ENCODE assay signal across 17 cellular contexts in the genomic region with DNA sequence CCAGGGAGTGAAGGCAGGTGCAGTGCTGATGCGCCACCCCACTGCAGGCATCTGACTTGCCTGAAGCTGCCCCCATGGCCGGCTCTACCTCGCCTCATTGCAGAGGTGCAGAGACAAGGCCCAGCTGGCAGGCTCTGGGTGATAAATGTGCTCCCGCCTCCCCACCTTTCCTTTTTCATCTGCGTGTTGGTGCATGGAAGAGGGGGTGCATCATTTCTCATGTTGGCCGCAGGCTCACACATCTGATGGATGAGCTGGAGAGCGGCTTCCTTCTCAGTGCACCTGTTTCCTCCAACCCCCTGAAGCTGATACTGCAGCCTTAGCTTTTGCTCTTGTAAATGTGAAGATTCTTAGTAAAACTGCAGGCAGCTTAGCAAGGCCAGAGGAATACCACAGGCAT.
DNase-seq lines count a peak whose midpoint lies in the region; ATAC-seq, FAIRE-seq and TF ChIP-seq lines count a peak whose summit lies in the region.
"Had no signal": no experiment of that assay in that cellular context is flagged by ENCODE, and none has a peak within 500 bp of the region (broad histone marks: within the 10 kb centered on the region; RNA-seq: fewer than 3 reads in every experiment).

No MANE protein-coding gene starts in this region.

- H4K8ac ChIP-seq in H1 (ENCODE audit: extremely low read depth, insufficient read depth, low read length): no peak overlapping the region

- TF ChIP-seq POLR2A in H1 (IDR thresholded peaks at IDR 0.05; ENCODE audit: control extremely low read depth in 1 of 2, low read depth in 2 of 2, low read length in 2 of 2): no peak

- no peak for TF ChIP-seq RAD21 in H1 (IDR thresholded peaks at IDR 0.05 in 1 of 2, conservative IDR thresholded peaks at IDR 0.05 in 1 of 2; ENCODE audit: low read depth in 2 of 2, low read length in 2 of 2)

- intact Hi-C loops in posterior cingulate gyrus (cut with DNase I): no loop called here
- intact Hi-C loops in Right ventricle myocardium inferior (cut with DNase I): no loop called here

- no peak for TF ChIP-seq EP300 in H1 (IDR thresholded peaks at IDR 0.05; ENCODE audit: borderline replicate concordance in 1 of 2, low read depth in 2 of 2, low read length in 2 of 2)

- H3K4me2 ChIP-seq in DND-41 (ENCODE audit: insufficient read depth, low read length) (peak overlapping the region; percentile 35), H1 (ENCODE audit: insufficient read depth in 1 of 2, low read depth in 2 of 2, low read length in 2 of 2) (no peak overlapping the region)

- TF ChIP-seq CTCF in DND-41 (IDR thresholded peaks at IDR 0.05; ENCODE audit: borderline replicate concordance, extremely low read depth, low read length, poor library complexity, severe bottlenecking) (peak; percentile 35), H1 (IDR thresholded peaks at IDR 0.05; ENCODE audit: control extremely low read depth in 1 of 3, insufficient read depth in 1 of 3, low read depth in 1 of 3, low read length in 3 of 3) (no peak)

- no peaks in the 10 kb centered on the region for H3K27me3 ChIP-seq in DND-41 (ENCODE audit: insufficient read depth, low read length, poor library complexity)
- no peaks in the 10 kb centered on the region for H3K27me3 ChIP-seq in H1 (replicated peaks in 1 of 4; ENCODE audit: control insufficient read depth in 3 of 4, extremely low read depth in 1 of 4, insufficient read depth in 3 of 4, low read length in 3 of 4)
- H3K27me3 ChIP-seq: BLaER1 treated with 17β-estradiol and CSF1 and Interleukin-3, amounts not matched to agents 10 nM and 100 nM had no signal

- peaks cover 54% of the 10 kb centered on the region for H3K4me1 ChIP-seq in DND-41 (ENCODE audit: insufficient read depth, low read length)
- H3K4me1 ChIP-seq in H1 (replicated peaks in 1 of 4; ENCODE audit: control insufficient read depth in 3 of 4, insufficient read depth in 4 of 4, low read length in 3 of 4): peaks cover 2 to 10% (median 4%) of the 10 kb centered on the region in 4 experiments; a peak in 3 of 7 replicates
- H3K4me1 ChIP-seq: HAP-1 had no signal

- H3K27ac ChIP-seq in DND-41 (ENCODE audit: low read length) (peak overlapping the region; percentile 90), KOPT-K1 (ENCODE audit: low read depth, low read length, poor library complexity, severe bottlenecking) (peak overlapping the region; percentile 91), H1 (ENCODE audit: low read depth, low read length) (no peak overlapping the region)
- H3K27ac ChIP-seq: BLaER1 treated with 17β-estradiol and CSF1 and Interleukin-3, amounts not matched to agents 10 nM and 100 nM; HL-60 had no signal

- FAIRE-seq in H1 (lab: Jason Lieb, UNC): no peak
- FAIRE-seq: GM12878 had no signal

- no peak overlapping the region for H4K5ac ChIP-seq in H1 (ENCODE audit: insufficient read length, low read depth, low read length)

- H3K9me3 ChIP-seq in DND-41 (ENCODE audit: insufficient read depth, low read length, severe bottlenecking): no peaks in the 10 kb centered on the region
- H3K9me3 ChIP-seq in KOPT-K1 (ENCODE audit: insufficient read depth, low read length, poor library complexity, severe bottlenecking): peaks cover 5% of the 10 kb centered on the region
- peaks cover 0 to 9% of the 10 kb centered on the region in 2 experiments; a peak in 2 of 4 replicates for H3K9me3 ChIP-seq in H1 (ENCODE audit: insufficient read depth in 2 of 2, low read depth in 1 of 2, low read length in 1 of 2)
- H3K9me3 ChIP-seq: BLaER1 treated with 17β-estradiol and CSF1 and Interleukin-3, amounts not matched to agents 10 nM and 100 nM; HAP-1 had no signal

- no peak overlapping the region for H4K91ac ChIP-seq in H1 (replicated peaks; ENCODE audit: insufficient read length, low read length)

- no peaks in the 10 kb centered on the region for H3K36me3 ChIP-seq in DND-41 (ENCODE audit: insufficient read depth, low read length)
- no peaks in the 10 kb centered on the region for H3K36me3 ChIP-seq in KOPT-K1 (ENCODE audit: insufficient read depth, low read length)
- no peaks in the 10 kb centered on the region for H3K36me3 ChIP-seq in H1 (ENCODE audit: control insufficient read depth in 2 of 4, insufficient read depth in 4 of 4, low read length in 3 of 4)
- H3K36me3 ChIP-seq: BLaER1 treated with 17β-estradiol and CSF1 and Interleukin-3, amounts not matched to agents 10 nM and 100 nM; HAP-1 had no signal

- no peak overlapping the region for H2BK5ac ChIP-seq in H1 (ENCODE audit: low read depth, low read length)

- H3K23ac ChIP-seq in H1 (ENCODE audit: insufficient read length): no peak overlapping the region

- no peaks in the 10 kb centered on the region for H3K79me1 ChIP-seq in H1 (ENCODE audit: low read depth, low read length)

- POLR2A ChIA-PET in H1 (lab: Charles Lee; ENCODE audit: partially characterized antibody): no interaction called here

- no peak overlapping the region for H2BK120ac ChIP-seq in H1 (replicated peaks; ENCODE audit: low read depth, low read length)

- no peaks in the 10 kb centered on the region for H4K20me1 ChIP-seq in DND-41 (ENCODE audit: insufficient read depth, low read length)
- no peaks in the 10 kb centered on the region for H4K20me1 ChIP-seq in H1 (replicated peaks in 1 of 2; ENCODE audit: control insufficient read depth in 1 of 2, insufficient read depth in 2 of 2, low read length in 2 of 2)
- H4K20me1 ChIP-seq: BLaER1 treated with 17β-estradiol and CSF1 and Interleukin-3, amounts not matched to agents 10 nM and 100 nM had no signal

- no peak overlapping the region for H3K14ac ChIP-seq in H1 (ENCODE audit: insufficient read length)

- H3K18ac ChIP-seq in H1 (ENCODE audit: extremely low read depth, low read length): no peak overlapping the region

- H3K23me2 ChIP-seq in H1 (ENCODE audit: low read depth, low read length): no peaks in the 10 kb centered on the region

- WGBS in H1 (ENCODE audit: extremely low coverage in 1 of 2, insufficient coverage in 1 of 2, insufficient read length in 1 of 2, insufficient replicate concordance in 2 of 2, low coverage in 1 of 2, low lambda C conversion rate in 2 of 2, missing lambda C conversion rate in 1 of 2), 2 experiments: 86% methylated on average over 7 of the region's 7 CpGs; no CpG with 5 or more reads in 1 of the 2 experiments

- H2BK15ac ChIP-seq in H1 (ENCODE audit: low read length): no peak overlapping the region

- peak overlapping the region; percentile 1; the same call in 1 of the 2 replicates for H2BK12ac ChIP-seq in H1 (ENCODE audit: low read depth, low read length)

- H2BK20ac ChIP-seq in H1 (ENCODE audit: low read length): no peak overlapping the region; the same call in 1 of the 2 replicates

- CTCF ChIA-PET in H1 (lab: Charles Lee; ENCODE audit: partially characterized antibody): interaction anchor here (1.0 to 1.1 kb wide), 2 partner anchors 12 to 35 kb away, joined by 3 to 4 read pairs; no protein-coding TSS in a partner anchor

- no peak overlapping the region for H3K4me3 ChIP-seq in DND-41 (ENCODE audit: low read depth in 1 of 2, low read length in 2 of 2)
- H3K4me3 ChIP-seq in H1 (ENCODE audit: extremely low read depth in 1 of 4, insufficient read depth in 2 of 4, low read depth in 3 of 4, low read length in 4 of 4): no peak overlapping the region
- H3K4me3 ChIP-seq: BLaER1 treated with 17β-estradiol and CSF1 and Interleukin-3, amounts not matched to agents 10 nM and 100 nM; GM12878; HAP-1 had no signal

- ATAC-seq in DND-41 (ENCODE audit: insufficient read depth, low read depth): peak; percentile 92
- no peak for ATAC-seq in HG02798 (IDR thresholded peaks at IDR 0.05; ENCODE audit: poor library complexity, unreplicated experiment)
- no peak for ATAC-seq in left lobe of liver
- ATAC-seq in Right ventricle myocardium inferior: no peak
- ATAC-seq: CD8-positive, alpha-beta T cell; GM12878 had no signal

- peak overlapping the region; percentile 41 for H3K9ac ChIP-seq in DND-41 (ENCODE audit: low read depth, low read length)
- H3K9ac ChIP-seq in H1 (replicated peaks in 1 of 4; ENCODE audit: extremely low read depth in 1 of 4, low read depth in 3 of 4, low read length in 3 of 4): no peak overlapping the region
- H3K9ac ChIP-seq: BLaER1 treated with 17β-estradiol and CSF1 and Interleukin-3, amounts not matched to agents 10 nM and 100 nM had no signal

- H2AFZ ChIP-seq in DND-41 (ENCODE audit: low read depth, low read length) (0 out of 2 replicates have a peak overlapping the region, but pooled peaks have one; percentile 0), H1 (ENCODE audit: low read length) (no peak overlapping the region)

- no peak overlapping the region for H3K4ac ChIP-seq in H1 (replicated peaks; ENCODE audit: insufficient read length, low read depth, low read length)

- DNase-seq in DND-41: peak; percentile 86
- DNase-seq in H1 (ENCODE audit: low read depth in 1 of 2, low spot score in 2 of 2): no peak
- DNase-seq in posterior cingulate gyrus: peak in 6 of 10 donors; percentile 5 to 85 (median 21)
- DNase-seq in stimulated activated CD4-positive, alpha-beta T cell treated with anti-CD3 and anti-CD28 coated beads, Interleukin-4, amount 100 ng/mL, for 4 hours: no peak
- DNase-seq in left lobe of liver (ENCODE audit: low spot score): no peak
- no peak for DNase-seq in Right ventricle myocardium inferior (ENCODE audit: missing footprints)
- DNase-seq: 8988T; Calu3; CD8-positive, alpha-beta T cell; DMS79 treated with DMSO at 0.1 percent for 48 hours; EL had no signal

- H3K56ac ChIP-seq in H1 (replicated peaks; ENCODE audit: insufficient read length, low read depth, low read length): no peak overlapping the region

- H3K79me2 ChIP-seq in DND-41 (ENCODE audit: insufficient read depth, low read length): no peaks in the 10 kb centered on the region
- H3K79me2 ChIP-seq in H1 (ENCODE audit: control insufficient read depth in 1 of 2, insufficient read depth in 2 of 2, low read length in 2 of 2): no peaks in the 10 kb centered on the region

- no peak overlapping the region for H2AK5ac ChIP-seq in H1 (ENCODE audit: low read depth, low read length)

TF ChIP-seq in H1, 55 proteins besides CTCF, POLR2A, EP300 and RAD21 (continues in another document):
- TF ChIP-seq CREB1 (IDR thresholded peaks at IDR 0.05) (no peak), SIRT6 (IDR thresholded peaks at IDR 0.05; ENCODE audit: low read length) (no peak), EZH2 (IDR thresholded peaks at IDR 0.05; ENCODE audit: low read depth, low read length, severe bottlenecking) (no peak), CHD2 (IDR thresholded peaks at IDR 0.05; ENCODE audit: low read length) (no peak), SP2 (IDR thresholded peaks at IDR 0.05; ENCODE audit: low read length) (no peak), EGR1 (IDR thresholded peaks at IDR 0.05; ENCODE audit: borderline replicate concordance, low read depth, low read length) (no peak), SP4 (IDR thresholded peaks at IDR 0.05; ENCODE audit: low read length) (no peak), SAP30 (IDR thresholded peaks at IDR 0.05; ENCODE audit: insufficient read depth, insufficient replicate concordance, low read length) (no peak), CBX8 (IDR thresholded peaks at IDR 0.05; ENCODE audit: borderline replicate concordance, low read depth, low read length) (no peak)

Comparison
In these comparisons a context has a peak if more than half of its experiments do, and no peak if none do; other contexts are left out.
1. DNase-seq: peak in DND-41 (single experiment) and posterior cingulate gyrus (6 of 10); none in H1 (0 of 2), stimulated activated CD4-positive, alpha-beta T cell treated with anti-CD3 and anti-CD28 coated beads, Interleukin-4, amount 100 ng/mL, for 4 hours (0 of 2), left lobe of liver (single experiment) and Right ventricle myocardium inferior (single experiment).